Comparison of ENCODE assay signal across 16 cellular contexts in genomic region chr11:64410396-64410718, GRCh38.
"Had no signal": no experiment of that assay in that cellular context is flagged by ENCODE, and none has a peak within 500 bp of the region (broad histone marks: within the 10 kb centered on the region; RNA-seq: fewer than 3 reads in every experiment).

No MANE protein-coding gene starts in this region.

- H3K4me3 ChIP-seq: heart right ventricle, sigmoid colon, thoracic aorta had no signal

- H3K36me3 ChIP-seq: heart right ventricle, sigmoid colon, thoracic aorta had no signal

- H3K27ac Mint-ChIP-seq: activated naive CD4-positive, alpha-beta T cell treated with anti-CD3 and anti-CD28 coated beads for 36 hours; activated naive CD8-positive, alpha-beta T cell treated with anti-CD3 and anti-CD28 coated beads, Interleukin-2, amount 50 U/mL, for 24 hours; activated T-helper 17 cell treated with anti-CD3 and anti-CD28 coated beads, Interleukin-2, amount 50 U/mL, for 72 hours; natural killer cell had no signal

- H3K9me3 ChIP-seq: heart right ventricle, sigmoid colon, thoracic aorta had no signal

- H3K27ac ChIP-seq: epithelial cell of prostate, heart right ventricle, thoracic aorta had no signal

- H3K4me1 Mint-ChIP-seq: activated T-helper 17 cell treated with anti-CD3 and anti-CD28 coated beads, Interleukin-2, amount 50 U/mL, for 72 hours had no signal

- H3K4me3 Mint-ChIP-seq: activated naive CD4-positive, alpha-beta T cell treated with anti-CD3 and anti-CD28 coated beads for 36 hours; activated naive CD8-positive, alpha-beta T cell treated with anti-CD3 and anti-CD28 coated beads, Interleukin-2, amount 50 U/mL, for 24 hours; activated T-helper 17 cell treated with anti-CD3 and anti-CD28 coated beads, Interleukin-2, amount 50 U/mL, for 72 hours; natural killer cell had no signal

- ATAC-seq: activated CD4-positive, CD25-positive, alpha-beta regulatory T cell treated with anti-CD3 and anti-CD28 coated beads, Interleukin-2, amount 50 U/mL, for 24 hours; activated naive CD8-positive, alpha-beta T cell treated with anti-CD3 and anti-CD28 coated beads, Interleukin-2, amount 50 U/mL, for 24 hours; activated T-helper 17 cell treated with anti-CD3 and anti-CD28 coated beads, Interleukin-2, amount 50 U/mL, for 72 hours; left colon; natural killer cell had no signal

- DNase-seq: activated CD4-positive, alpha-beta T cell treated with anti-CD3 and anti-CD28 coated beads, Interleukin-2, amount 50 U/mL, for 4 hours; activated naive CD4-positive, alpha-beta T cell treated with anti-CD3 and anti-CD28 coated beads for 36 hours; activated naive CD8-positive, alpha-beta T cell treated with anti-CD3 and anti-CD28 coated beads, Interleukin-2, amount 50 U/mL, for 24 hours; activated T-cell treated with anti-CD3 and anti-CD28 coated beads for 4 hours; aorta; heart right ventricle; mesenchymal stem cell; natural killer cell; stimulated activated CD4-positive, alpha-beta T cell treated with anti-CD3 and anti-CD28 coated beads, Interleukin-12 subunit alpha, Interleukin-12 subunit beta, amount 100 ng/mL, for 4 hours; stimulated activated CD4-positive, alpha-beta T cell treated with anti-CD3 and anti-CD28 coated beads, Interleukin-2, amount 100 ng/mL, for 24 hours had no signal

- H3K27me3 ChIP-seq: sigmoid colon had no signal

- H3K27me3 Mint-ChIP-seq: activated naive CD8-positive, alpha-beta T cell treated with anti-CD3 and anti-CD28 coated beads, Interleukin-2, amount 50 U/mL, for 24 hours had no signal

- H3K9me3 Mint-ChIP-seq: activated naive CD4-positive, alpha-beta T cell treated with anti-CD3 and anti-CD28 coated beads for 36 hours; activated naive CD8-positive, alpha-beta T cell treated with anti-CD3 and anti-CD28 coated beads, Interleukin-2, amount 50 U/mL, for 24 hours; activated T-helper 17 cell treated with anti-CD3 and anti-CD28 coated beads, Interleukin-2, amount 50 U/mL, for 72 hours; natural killer cell had no signal

- H3K36me3 Mint-ChIP-seq: natural killer cell had no signal
